Comparison of ENCODE assay signal across 8 cellular contexts in the genomic region with DNA sequence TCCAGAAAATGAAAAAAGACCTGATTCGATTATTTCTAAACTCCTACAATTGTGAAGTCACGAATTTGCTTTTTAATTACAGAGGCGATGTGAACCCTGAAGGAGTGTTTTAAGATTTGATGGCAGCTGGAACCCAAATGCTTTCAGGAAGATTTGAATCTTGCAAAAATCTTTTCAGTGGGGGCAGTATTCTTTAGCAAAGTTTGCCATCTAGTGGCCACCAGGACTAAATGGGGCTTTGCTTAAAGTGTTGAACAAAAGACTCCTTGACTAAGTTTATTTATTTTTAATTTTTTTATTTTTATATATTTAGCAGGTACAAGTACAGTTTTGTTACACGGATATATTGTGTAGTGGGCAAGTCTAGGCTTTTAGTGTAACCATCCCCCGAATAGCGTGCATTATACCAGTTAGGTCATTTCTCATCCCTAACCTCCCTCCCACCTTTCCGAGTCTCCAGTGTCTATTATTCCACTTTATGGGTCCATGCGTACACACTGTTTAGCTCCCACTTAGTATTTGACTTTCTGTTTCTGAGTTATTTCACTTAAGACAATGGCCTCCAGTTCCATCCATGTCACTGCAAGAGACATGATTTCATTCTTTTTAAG.
A peak's percentile ranks its signal among the peaks of the same experiment; 100 is the strongest.
DNase-seq lines count a peak whose midpoint lies in the region; ATAC-seq, FAIRE-seq and TF ChIP-seq lines count a peak whose summit lies in the region.

No MANE protein-coding gene starts in this region.

- no peak overlapping the region for H3K4me3 ChIP-seq in DND-41 (ENCODE audit: low read depth in 1 of 2, low read length in 2 of 2)
- no peak overlapping the region for H3K4me3 ChIP-seq in adipocyte (ENCODE audit: low read length)
- no peak overlapping the region for H3K4me3 ChIP-seq in lower leg skin (ENCODE audit: low read depth, poor library complexity, severe bottlenecking)

- no peak; the same call in 2 of the 3 replicates for ATAC-seq in DND-41 (ENCODE audit: insufficient read depth, low read depth)
- ATAC-seq in HG02973 (IDR thresholded peaks at IDR 0.05; ENCODE audit: unreplicated experiment) = no peak
- no peak for ATAC-seq in HG02981 (IDR thresholded peaks at IDR 0.05; ENCODE audit: unreplicated experiment)
- ATAC-seq in HG02852 (IDR thresholded peaks at IDR 0.05; ENCODE audit: unreplicated experiment) = no peak

- no peaks in the 10 kb centered on the region for H3K9me3 ChIP-seq in DND-41 (ENCODE audit: insufficient read depth, low read length, severe bottlenecking)
- H3K9me3 ChIP-seq in adipocyte (ENCODE audit: control insufficient read depth, low read length) = peaks cover 6% of the 10 kb centered on the region

- H3K79me2 ChIP-seq in DND-41 (ENCODE audit: insufficient read depth, low read length) = no peaks in the 10 kb centered on the region

- H3K9ac ChIP-seq in DND-41 (ENCODE audit: low read depth, low read length) (no peak overlapping the region), adipocyte (ENCODE audit: low read length) (peak overlapping the region; percentile 43)

- TF ChIP-seq POLR2A in lower leg skin (IDR thresholded peaks at IDR 0.05) = no peak

- H3K27me3 ChIP-seq in DND-41 (ENCODE audit: insufficient read depth, low read length, poor library complexity) = no peaks in the 10 kb centered on the region
- H3K27me3 ChIP-seq in adipocyte (replicated peaks; ENCODE audit: control insufficient read depth, insufficient read depth, low read length) = no peaks in the 10 kb centered on the region

- no peaks in the 10 kb centered on the region for H4K20me1 ChIP-seq in DND-41 (ENCODE audit: insufficient read depth, low read length)

- H3K36me3 ChIP-seq in DND-41 (ENCODE audit: insufficient read depth, low read length) (no peaks in the 10 kb centered on the region), adipocyte (ENCODE audit: control insufficient read depth, insufficient read depth, low read length, severe bottlenecking) (no peaks in the 10 kb centered on the region)

- TF ChIP-seq CTCF in DND-41 (IDR thresholded peaks at IDR 0.05; ENCODE audit: borderline replicate concordance, extremely low read depth, low read length, poor library complexity, severe bottlenecking) (peak; percentile 63), lower leg skin (IDR thresholded peaks at IDR 0.05) (no peak)

- no peak overlapping the region for H3K4me2 ChIP-seq in DND-41 (ENCODE audit: insufficient read depth, low read length)

- H3K27ac ChIP-seq in DND-41 (ENCODE audit: low read length) = no peak overlapping the region

- H3K4me1 ChIP-seq in DND-41 (ENCODE audit: insufficient read depth, low read length) (no peaks in the 10 kb centered on the region), adipocyte (ENCODE audit: control insufficient read depth, insufficient read depth, low read length) (peaks cover 31% of the 10 kb centered on the region)

- peak; percentile 17 for DNase-seq in DND-41
- peak; percentile 19 for DNase-seq in HTR-8/SVneo (ENCODE audit: insufficient read length, low spot score)
- DNase-seq in adipocyte (ENCODE audit: low read depth) = peak; percentile 82
- peak; percentile 65 for DNase-seq in iris pigment epithelial cell (ENCODE audit: low read depth)
- no peak for DNase-seq in lower leg skin (ENCODE audit: low spot score in 2 of 2)

- no peak overlapping the region for H2AFZ ChIP-seq in DND-41 (ENCODE audit: low read depth, low read length)

- no peak for FAIRE-seq in HTR-8/SVneo (lab: Jason Lieb, UNC)

- 48 to 49% methylated on average over 8 of the region's 8 CpGs for WGBS in lower leg skin, 2 donors

- intact Hi-C loops in lower leg skin (cut with DNase I; ENCODE audit: low total_unique reads) = no loop called here

Comparison
In these comparisons a context has a peak if more than half of its experiments do, and no peak if none do; other contexts are left out.
1. DNase-seq: peak in DND-41 (single experiment), HTR-8/SVneo (single experiment), adipocyte (single experiment) and iris pigment epithelial cell (single experiment); none in lower leg skin (0 of 2).